Comparison of ENCODE assay signal across 8 cellular contexts in genomic region chr1:156927215-156928042, GRCh38. TPM values are rescaled to one million over a fixed set of nuclear protein-coding genes. Genes with fewer than 3 reads are reported as not detected.
DNase-seq lines count a peak whose midpoint lies in the region; ATAC-seq and TF ChIP-seq lines count a peak whose summit lies in the region.

No MANE protein-coding gene starts in this region.

- DNase-seq in HFFc6, result peak; percentile 64
- DNase-seq in NCI-H774 (lab: John Stamatoyannopoulos, UW), result peak; percentile 64
- DNase-seq in activated CD8-positive, alpha-beta memory T cell treated with anti-CD3 and anti-CD28 coated beads, Interleukin-2, amount 50 U/mL, for 1 hour (ENCODE audit: extremely low read depth), result peak; percentile 20
- no peak for DNase-seq in epithelial cell of proximal tubule (ENCODE audit: low read depth)
- DNase-seq in natural killer cell, result peak; percentile 28
- peak; percentile 81 for DNase-seq in stimulated activated naive CD8-positive, alpha-beta T cell treated with anti-CD3 and anti-CD28 coated beads, Interleukin-15, Interleukin-2, amounts not matched to agents 100 U/mL and 50 U/mL, for 24 hours

- TF ChIP-seq CTCF in HFFc6 (IDR thresholded peaks at IDR 0.05), result peak; percentile 82
- peak; percentile 68 for TF ChIP-seq CTCF in epithelial cell of proximal tubule (conservative IDR thresholded peaks at IDR 0.05; ENCODE audit: low read depth, low read length)
- no peak for TF ChIP-seq CTCF in natural killer cell (IDR thresholded peaks at IDR 0.05)

- H3K4me1 Mint-ChIP-seq in HFFc6 (ENCODE audit: low read depth) (peaks cover 40% of the 10 kb centered on the region), natural killer cell (peaks cover 5 to 22% of the 10 kb centered on the region in 2 donors)

- intact Hi-C loops in natural killer cell (cut with micrococcal nuclease), result no loop called here

- H3K36me3 Mint-ChIP-seq in HFFc6 (ENCODE audit: low read depth) (no peaks in the 10 kb centered on the region), natural killer cell (no peaks in the 10 kb centered on the region)

- H3K4me3 ChIP-seq in BLaER1 (peak overlapping the region; percentile 57), epithelial cell of proximal tubule (ENCODE audit: low read depth, low read length) (peak overlapping the region; percentile 47)

- H3K4me1 ChIP-seq in BLaER1, result peaks cover 16% of the 10 kb centered on the region; the same call in 1 of the 2 replicates

- H3K27ac Mint-ChIP-seq in HFFc6 (no peak overlapping the region; the same call in 1 of the 2 replicates), natural killer cell (no peak overlapping the region)

- H3K9me3 Mint-ChIP-seq in HFFc6 (no peaks in the 10 kb centered on the region), natural killer cell (no peaks in the 10 kb centered on the region)

- H3K9me3 ChIP-seq in BLaER1, result no peaks in the 10 kb centered on the region

- no peak overlapping the region for H3K27ac ChIP-seq in BLaER1

- no peak overlapping the region for H3K9ac ChIP-seq in BLaER1

- peak overlapping the region; percentile 58 for H3K4me2 ChIP-seq in BLaER1

- peak in 2 of 3 donors; percentile 72 to 73 for ATAC-seq in natural killer cell
- peak; percentile 50 for ATAC-seq in stimulated activated naive CD8-positive, alpha-beta T cell treated with anti-CD3 and anti-CD28 coated beads, Interleukin-15, Interleukin-2, amounts not matched to agents 100 U/mL and 50 U/mL, for 24 hours
- no peak for ATAC-seq in HG03439 (IDR thresholded peaks at IDR 0.05; ENCODE audit: unreplicated experiment)

- H3K27me3 Mint-ChIP-seq in HFFc6 (ENCODE audit: insufficient read depth) (peaks cover 36% of the 10 kb centered on the region), natural killer cell (ENCODE audit: low read depth in 2 of 2) (peaks cover 65 to 83% of the 10 kb centered on the region in 2 donors)

- peak overlapping the region; percentile 64 for H3K4me3 Mint-ChIP-seq in HFFc6
- no peak overlapping the region for H3K4me3 Mint-ChIP-seq in natural killer cell

- peaks cover 33% of the 10 kb centered on the region; the same call in 1 of the 2 replicates for H4K20me1 ChIP-seq in BLaER1

- peaks cover 87% of the 10 kb centered on the region for H3K27me3 ChIP-seq in BLaER1

- no peaks in the 10 kb centered on the region for H3K36me3 ChIP-seq in BLaER1

RNA-seq across cellular contexts. Expression of gene LRRC71, which starts 7.0 kb away (rescaled TPM):
- total RNA-seq in HFFc6 (2021; fragmentation: NEBNext Ultra II Directional; extraction: Animal tissue kit (Norgen Biotek cat#: 25700)), result under 1 TPM in 4 of 6 experiments, not detected in 2; 0.13 to 0.46 (median 0.41) TPM
- total RNA-seq in epithelial cell of proximal tubule (not detected in 2 replicates), natural killer cell (not detected)

RNA-seq across cellular contexts. Expression of gene PEAR1, which starts 33.9 kb away (rescaled TPM):
- total RNA-seq in HFFc6 (2021; fragmentation: NEBNext Ultra II Directional; extraction: Animal tissue kit (Norgen Biotek cat#: 25700)), result 10 to 100 TPM in 4 of 6 experiments, 1 to 10 TPM in 2; 3.2 to 23.6 (median 20.2) TPM
- total RNA-seq in epithelial cell of proximal tubule (19.0 and 20.8 TPM in 2 replicates), natural killer cell (1 to 10 TPM in 1 of 3 donors, under 1 TPM in 2; 0.52 to 1.4 (median 0.80) TPM)
